In the genomic region with DNA sequence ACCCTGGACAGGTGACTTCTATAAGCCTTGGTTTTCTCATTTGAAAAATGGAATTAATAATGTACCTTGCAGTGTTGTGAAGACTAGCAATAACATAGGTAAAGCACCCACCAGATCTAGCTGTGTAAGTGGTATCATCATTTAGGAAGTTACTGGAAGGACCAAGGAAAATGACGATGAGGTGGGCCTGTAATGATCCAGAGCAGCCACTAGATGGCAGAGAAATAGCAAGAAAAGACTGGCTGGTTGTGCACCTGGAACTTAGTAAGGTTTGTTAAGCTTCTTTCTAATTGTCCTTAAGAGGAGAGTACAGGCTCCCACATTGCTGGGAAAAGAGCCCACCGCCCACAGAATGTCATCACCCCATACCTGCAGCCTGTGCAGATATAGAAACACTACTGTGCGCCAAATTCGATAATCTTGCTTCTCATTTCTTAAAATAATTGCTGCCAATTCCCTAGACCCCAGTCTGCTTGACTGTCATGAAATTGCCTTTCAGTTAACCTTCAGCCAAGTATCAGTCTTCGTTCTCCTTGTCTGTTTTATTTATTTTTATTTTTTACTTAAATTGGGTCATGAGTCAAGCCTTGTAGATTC, we compare ENCODE assay signal across 8 cellular contexts. TPM values are rescaled to one million over a fixed set of nuclear protein-coding genes. Genes with fewer than 3 reads are reported as not detected.
A peak's percentile ranks its signal among the peaks of the same experiment; 100 is the strongest.
DNase-seq lines count a peak whose midpoint lies in the region; ATAC-seq and TF ChIP-seq lines count a peak whose summit lies in the region.

No MANE protein-coding gene starts in this region.

- no peaks in the 10 kb centered on the region for H3K27me3 Mint-ChIP-seq in endodermal cell (ENCODE audit: insufficient read depth)
- H3K27me3 Mint-ChIP-seq in naive thymus-derived CD4-positive, alpha-beta T cell, result no peaks in the 10 kb centered on the region

- peaks cover 3% of the 10 kb centered on the region for H3K4me1 ChIP-seq in endodermal cell (ENCODE audit: control insufficient read depth, insufficient read depth, low read length)
- peaks cover 25 to 41% of the 10 kb centered on the region in 2 donors for H3K4me1 ChIP-seq in naive thymus-derived CD4-positive, alpha-beta T cell (ENCODE audit: control insufficient read depth in 2 of 2, insufficient read depth in 2 of 2, low read length in 2 of 2)

- H3K4me1 Mint-ChIP-seq in endodermal cell, result peaks cover 19% of the 10 kb centered on the region
- H3K4me1 Mint-ChIP-seq in naive thymus-derived CD4-positive, alpha-beta T cell, result peaks cover 49 to 86% (median 72%) of the 10 kb centered on the region in 7 donors

- intact Hi-C loops in naive thymus-derived CD4-positive, alpha-beta T cell (cut with micrococcal nuclease), result loop anchor here (1.0 to 2.0 kb wide), 7 partner anchors 13 to 537 kb away; no protein-coding TSS in a partner anchor

- DNase-seq in AG04449 (ENCODE audit: low read depth, low spot score), result no peak
- DNase-seq in GDM1 (lab: John Stamatoyannopoulos, UW), result peak; percentile 13
- peak; percentile 3 for DNase-seq in NCI-H1417 treated with DMSO at 0.1 percent for 48 hours (lab: John Stamatoyannopoulos, UW)
- peak; percentile 12 for DNase-seq in T follicular helper cell (ENCODE audit: low read depth)
- DNase-seq in endodermal cell, result no peak
- DNase-seq in naive thymus-derived CD4-positive, alpha-beta T cell, result peak in 7 of 9 donors; percentile 34 to 61 (median 51)
- DNase-seq in epidermal melanocyte (ENCODE audit: insufficient read length, low spot score), result no peak

- H3K27me3 ChIP-seq in endodermal cell (ENCODE audit: control insufficient read depth, insufficient read depth, low read length, poor library complexity, severe bottlenecking), result no peaks in the 10 kb centered on the region
- no peaks in the 10 kb centered on the region for H3K27me3 ChIP-seq in naive thymus-derived CD4-positive, alpha-beta T cell (ENCODE audit: control insufficient read depth in 2 of 2, insufficient read depth in 2 of 2, low read length in 2 of 2)

- no peak overlapping the region for H3K9ac ChIP-seq in endodermal cell (ENCODE audit: extremely low read depth, low read length, poor library complexity, severe bottlenecking)

- no peaks in the 10 kb centered on the region for H3K9me3 Mint-ChIP-seq in endodermal cell
- no peaks in the 10 kb centered on the region for H3K9me3 Mint-ChIP-seq in naive thymus-derived CD4-positive, alpha-beta T cell

- peak overlapping the region; percentile 33 for H3K27ac Mint-ChIP-seq in endodermal cell
- peak overlapping the region; percentile 70 to 94 (median 88) for H3K27ac Mint-ChIP-seq in naive thymus-derived CD4-positive, alpha-beta T cell

- H3K4me3 ChIP-seq in AG04449 (ENCODE audit: low read depth, low read length) (no peak overlapping the region), endodermal cell (ENCODE audit: low read length) (no peak overlapping the region)
- peak overlapping the region; percentile 2 for H3K4me3 ChIP-seq in naive thymus-derived CD4-positive, alpha-beta T cell (ENCODE audit: low read length)

- peaks cover 78% of the 10 kb centered on the region for H3K36me3 ChIP-seq in endodermal cell (ENCODE audit: control insufficient read depth, insufficient read depth, low read length)
- peaks cover 0 to 21% (median 0%) of the 10 kb centered on the region in 3 experiments for H3K36me3 ChIP-seq in naive thymus-derived CD4-positive, alpha-beta T cell (ENCODE audit: control insufficient read depth in 2 of 3, insufficient read depth in 3 of 3, low read length in 3 of 3)

- H3K27ac ChIP-seq in endodermal cell (ENCODE audit: low read depth, low read length), result no peak overlapping the region
- H3K27ac ChIP-seq in naive thymus-derived CD4-positive, alpha-beta T cell (ENCODE audit: low read depth, low read length), result peak overlapping the region; percentile 24

- no peak overlapping the region for H3K4me3 Mint-ChIP-seq in endodermal cell
- peak overlapping the region; percentile 22 to 79 (median 48) for H3K4me3 Mint-ChIP-seq in naive thymus-derived CD4-positive, alpha-beta T cell

- peak; percentile 78 for TF ChIP-seq CTCF in AG04449 (IDR thresholded peaks at IDR 0.05; ENCODE audit: insufficient read depth, low read length, missing control alignments)
- peak; percentile 88 for TF ChIP-seq CTCF in endodermal cell (conservative IDR thresholded peaks at IDR 0.05)

- peak; percentile 79 for ATAC-seq in naive thymus-derived CD4-positive, alpha-beta T cell
- ATAC-seq in GM19351 (IDR thresholded peaks at IDR 0.05; ENCODE audit: unreplicated experiment), result no peak

- POLR2A ChIA-PET in AG04449 (lab: Yijun Ruan, JAX), result no interaction called here
- POLR2A ChIA-PET in naive thymus-derived CD4-positive, alpha-beta T cell (lab: Charles Lee), result interaction anchor here (0.7 to 2.1 kb wide), 6 partner anchors 8 to 202 kb away, joined by 3 to 12 read pairs (median 4); no protein-coding TSS in a partner anchor

- WGBS in endodermal cell (ENCODE audit: insufficient coverage in 1 of 2, insufficient read length in 1 of 2), 2 experiments, result 68 to 69% methylated on average over 4 to 5 of the region's 5 CpGs

- CTCF ChIA-PET in AG04449 (lab: Yijun Ruan, JAX), result interaction anchor here (0.6 to 5.0 kb wide), 34 partner anchors 9 to 534 kb away, joined by 3 to 75 read pairs (median 4); no protein-coding TSS in a partner anchor
- CTCF ChIA-PET in naive thymus-derived CD4-positive, alpha-beta T cell (lab: Charles Lee), result interaction anchor here (0.5 to 1.8 kb wide), 9 partner anchors 9 to 536 kb away, joined by 3 to 6 read pairs (median 3); no protein-coding TSS in a partner anchor

- H3K9me3 ChIP-seq in endodermal cell (ENCODE audit: control insufficient read depth, low read length), result no peaks in the 10 kb centered on the region
- no peaks in the 10 kb centered on the region for H3K9me3 ChIP-seq in naive thymus-derived CD4-positive, alpha-beta T cell (ENCODE audit: control insufficient read depth in 2 of 3, low read length in 3 of 3)

- H3K36me3 Mint-ChIP-seq in endodermal cell (ENCODE audit: low read depth), result peaks cover 39% of the 10 kb centered on the region
- H3K36me3 Mint-ChIP-seq in naive thymus-derived CD4-positive, alpha-beta T cell, result peaks cover 0 to 38% (median 6%) of the 10 kb centered on the region in 5 donors

RNA-seq across cellular contexts. Expression of a gene that starts 37.2 kb away (rescaled TPM):
- under 1 TPM in 1 of 2 donors, not detected in 1; 0.44 TPM for total RNA-seq in endodermal cell
- 9.7 TPM for polyA plus RNA-seq in endodermal cell (2013, experiment 1 of 2)
- 8.9 TPM for polyA plus RNA-seq in endodermal cell (2013, experiment 2 of 2)
- total RNA-seq in naive thymus-derived CD4-positive, alpha-beta T cell, result not detected
- under 1 TPM in 1 of 2 donors, not detected in 1; 0.05 TPM for polyA plus RNA-seq in naive thymus-derived CD4-positive, alpha-beta T cell

RNA-seq across cellular contexts. Expression of a gene that starts 53.2 kb away (rescaled TPM):
- total RNA-seq in endodermal cell, result 100 to 1,000 TPM; 274 to 283 TPM
- 237 TPM for polyA plus RNA-seq in endodermal cell (2013, experiment 1 of 2)
- polyA plus RNA-seq in endodermal cell (2013, experiment 2 of 2), result 233 TPM
- 100 to 1,000 TPM; 186 to 385 (median 305) TPM for total RNA-seq in naive thymus-derived CD4-positive, alpha-beta T cell
- 100 to 1,000 TPM; 186 to 427 TPM for polyA plus RNA-seq in naive thymus-derived CD4-positive, alpha-beta T cell

Comparison
In these comparisons a context has a peak if more than half of its experiments do, and no peak if none do; other contexts are left out.
1. DNase-seq: peak in GDM1 (single experiment), NCI-H1417 treated with DMSO at 0.1 percent for 48 hours (single experiment), T follicular helper cell (single experiment) and naive thymus-derived CD4-positive, alpha-beta T cell (7 of 9); none in AG04449 (single experiment), endodermal cell (single experiment) and epidermal melanocyte (single experiment).